Comparison of ENCODE assay signal across 17 cellular contexts in the genomic region with DNA sequence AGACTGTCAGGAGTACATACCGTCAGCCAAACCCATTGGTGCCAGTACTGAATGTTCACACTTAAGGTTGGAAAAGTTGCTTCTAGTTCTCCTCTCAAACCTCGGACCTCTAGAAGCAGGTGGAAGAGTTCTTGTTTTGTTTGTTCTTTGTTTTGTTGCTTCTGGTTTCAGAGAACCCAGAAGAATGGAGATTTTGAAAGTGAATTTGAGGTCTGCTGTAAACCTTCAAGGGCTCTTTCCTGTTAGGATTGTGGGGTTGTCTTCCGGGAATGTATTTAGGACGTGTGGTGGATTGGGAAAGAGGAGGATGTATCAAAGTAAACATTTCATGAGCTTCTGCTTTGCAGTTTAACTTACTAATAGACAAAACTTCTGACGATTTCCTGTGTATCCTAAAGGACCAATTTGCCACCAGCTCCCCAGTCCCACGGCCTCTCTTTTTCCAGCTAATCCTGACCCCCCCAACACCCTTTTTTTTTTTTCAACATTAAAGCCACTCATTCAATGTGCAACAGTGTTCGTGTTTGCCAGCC. TPM values are rescaled to one million over a fixed set of nuclear protein-coding genes. Genes with fewer than 3 reads are reported as not detected.
DNase-seq lines count a peak whose midpoint lies in the region; FAIRE-seq and TF ChIP-seq lines count a peak whose summit lies in the region.
"Had no signal": no experiment of that assay in that cellular context is flagged by ENCODE, and none has a peak within 500 bp of the region (broad histone marks: within the 10 kb centered on the region; RNA-seq: fewer than 3 reads in every experiment).

No MANE protein-coding gene starts in this region.

- H3K4me3 ChIP-seq in AG10803 (ENCODE audit: low read length) (no peak overlapping the region), fibroblast of lung (replicated peaks in 1 of 4; ENCODE audit: control extremely low read depth in 1 of 4, insufficient read depth in 1 of 4, low read depth in 3 of 4, low read length in 4 of 4) (peak overlapping the region; percentile 7 to 38 (median 10)), neural progenitor cell (no peak overlapping the region)

- H3K79me2 ChIP-seq in fibroblast of lung (ENCODE audit: control insufficient read depth, insufficient read depth, low read length) (no peaks in the 10 kb centered on the region), neural progenitor cell (ENCODE audit: low read depth) (no peaks in the 10 kb centered on the region)

- DNase-seq in AG10803 (ENCODE audit: low read depth) (peak; percentile 73), M059J (ENCODE audit: low read depth) (peak; percentile 81), fibroblast of lung (ENCODE audit: low read depth in 2 of 2) (peak in 1 of 2 donors; percentile 79), neural progenitor cell (ENCODE audit: low spot score) (no peak), DMS53 treated with DMSO at 0.1 percent for 48 hours (lab: John Stamatoyannopoulos, UW; ENCODE audit: unreplicated experiment) (no peak), GM12891 (ENCODE audit: insufficient read length, low spot score) (no peak), G401 (ENCODE audit: low spot score) (no peak)
- DNase-seq in activated T-cell treated with anti-CD3 and anti-CD28 coated beads, Interleukin-2, amount 50 U/mL, for 1 hour = no peak
- DNase-seq: activated B cell treated with CpG ODN at 0.5 μM for 24 hours; activated naive CD4-positive, alpha-beta T cell treated with anti-CD3 and anti-CD28 coated beads, Interleukin-2, amount 10 ng/mL, durations not matched to agents 7 days and 5 days; effector CD4-positive, alpha-beta T cell; foreskin melanocyte; mesendoderm; MV-4-11; nucleus accumbens had no signal

- H3K9me3 ChIP-seq in fibroblast of lung (ENCODE audit: control insufficient read depth, insufficient read depth, low read depth, low read length) (no peaks in the 10 kb centered on the region), neural progenitor cell (ENCODE audit: low read depth) (no peaks in the 10 kb centered on the region)

- TF ChIP-seq CTCF in AG10803 (conservative IDR thresholded peaks at IDR 0.05; ENCODE audit: low read length) = no peak
- no peak for TF ChIP-seq CTCF in fibroblast of lung (conservative IDR thresholded peaks at IDR 0.05 in 1 of 2, IDR thresholded peaks at IDR 0.05 in 1 of 2; ENCODE audit: low read depth in 1 of 2, low read length in 2 of 2)
- no peak for TF ChIP-seq CTCF in neural progenitor cell (IDR thresholded peaks at IDR 0.05)

- no peaks in the 10 kb centered on the region for H3K9me3 Mint-ChIP-seq in neural progenitor cell
- H3K9me3 Mint-ChIP-seq: activated B cell treated with CpG ODN at 0.5 μM for 24 hours; activated naive CD4-positive, alpha-beta T cell treated with anti-CD3 and anti-CD28 coated beads, Interleukin-2, amount 10 ng/mL, durations not matched to agents 7 days and 5 days; brain; stimulated activated memory B cell treated with anti-CD40 and anti-IgM and Interleukin-4, amounts not matched to agents 10 μg/mL and 1 μg/mL and 100 μg/mL, for 72 hours had no signal

- peaks cover 2% of the 10 kb centered on the region for H3K4me1 Mint-ChIP-seq in neural progenitor cell

- H3K4me2 ChIP-seq in fibroblast of lung (ENCODE audit: extremely low read depth, insufficient read depth, low read length) (peak overlapping the region; percentile 56), neural progenitor cell (no peak overlapping the region)

- H3K27me3 Mint-ChIP-seq in neural progenitor cell (ENCODE audit: insufficient read depth, low read depth) = no peaks in the 10 kb centered on the region
- H3K27me3 Mint-ChIP-seq: activated B cell treated with CpG ODN at 0.5 μM for 24 hours; activated naive CD4-positive, alpha-beta T cell treated with anti-CD3 and anti-CD28 coated beads, Interleukin-2, amount 10 ng/mL, durations not matched to agents 7 days and 5 days; brain; stimulated activated memory B cell treated with anti-CD40 and anti-IgM and Interleukin-4, amounts not matched to agents 10 μg/mL and 1 μg/mL and 100 μg/mL, for 72 hours had no signal

- no peaks in the 10 kb centered on the region for H3K36me3 Mint-ChIP-seq in neural progenitor cell
- H3K36me3 Mint-ChIP-seq: brain had no signal

- H3K4me1 ChIP-seq in fibroblast of lung (ENCODE audit: control insufficient read depth, extremely low read depth, insufficient read depth, low read length) (peaks cover 5% of the 10 kb centered on the region), neural progenitor cell (no peaks in the 10 kb centered on the region)

- H3K4me3 Mint-ChIP-seq in neural progenitor cell = no peak overlapping the region
- H3K4me3 Mint-ChIP-seq: activated B cell treated with CpG ODN at 0.5 μM for 24 hours; activated naive CD4-positive, alpha-beta T cell treated with anti-CD3 and anti-CD28 coated beads, Interleukin-2, amount 10 ng/mL, durations not matched to agents 7 days and 5 days; brain; stimulated activated memory B cell treated with anti-CD40 and anti-IgM and Interleukin-4, amounts not matched to agents 10 μg/mL and 1 μg/mL and 100 μg/mL, for 72 hours had no signal

- H3K27ac ChIP-seq in fibroblast of lung (ENCODE audit: insufficient read depth, low read length) (peak overlapping the region; percentile 80), neural progenitor cell (no peak overlapping the region)

- H4K20me1 ChIP-seq in fibroblast of lung (ENCODE audit: control insufficient read depth, extremely low read depth, insufficient read depth, low read length) (no peaks in the 10 kb centered on the region), neural progenitor cell (ENCODE audit: low read depth) (no peaks in the 10 kb centered on the region)

- H3K36me3 ChIP-seq in fibroblast of lung (ENCODE audit: control insufficient read depth, insufficient read depth, low read length) = no peaks in the 10 kb centered on the region
- H3K36me3 ChIP-seq in neural progenitor cell = no peaks in the 10 kb centered on the region

- H3K9ac ChIP-seq in fibroblast of lung (ENCODE audit: insufficient read depth, low read length) (peak overlapping the region; percentile 33), neural progenitor cell (no peak overlapping the region)

- no peak for FAIRE-seq in GM12891 (lab: Jason Lieb, UNC)

- H2AFZ ChIP-seq in fibroblast of lung (ENCODE audit: low read length) = peak overlapping the region; percentile 40
- H2AFZ ChIP-seq in neural progenitor cell (replicated peaks) = no peak overlapping the region

- peak overlapping the region; percentile 83 for H3K27ac Mint-ChIP-seq in neural progenitor cell
- H3K27ac Mint-ChIP-seq: activated B cell treated with CpG ODN at 0.5 μM for 24 hours; activated naive CD4-positive, alpha-beta T cell treated with anti-CD3 and anti-CD28 coated beads, Interleukin-2, amount 10 ng/mL, durations not matched to agents 7 days and 5 days; brain; stimulated activated memory B cell treated with anti-CD40 and anti-IgM and Interleukin-4, amounts not matched to agents 10 μg/mL and 1 μg/mL and 100 μg/mL, for 72 hours had no signal

- H3F3A ChIP-seq in neural progenitor cell (ENCODE audit: low read depth) = no peaks in the 10 kb centered on the region

- TF ChIP-seq POLR2A in GM12891 (IDR thresholded peaks at IDR 0.05; ENCODE audit: low read depth, low read length) = no peak

- in situ Hi-C loops in G401 (cut with HindIII; ENCODE audit: low sequenced_read_pairs) = no loop called here

- H3K27me3 ChIP-seq in fibroblast of lung (ENCODE audit: control insufficient read depth, insufficient read depth, low read length) (no peaks in the 10 kb centered on the region), neural progenitor cell (no peaks in the 10 kb centered on the region)

TF ChIP-seq in GM12891, 5 proteins besides CTCF, POLR2A, EP300 and RAD21:
- TF ChIP-seq SPI1 (IDR thresholded peaks at IDR 0.05; ENCODE audit: low read depth, low read length) = no peak
- TF ChIP-seq TAF1 (IDR thresholded peaks at IDR 0.05; ENCODE audit: low read depth, low read length) = no peak
- no peak for TF ChIP-seq PAX5 (IDR thresholded peaks at IDR 0.05; ENCODE audit: insufficient read depth, low read length, severe bottlenecking)
- no peak for TF ChIP-seq POU2F2 (IDR thresholded peaks at IDR 0.05; ENCODE audit: low read depth, low read length)
- TF ChIP-seq POLR2AphosphoS5 (IDR thresholded peaks at IDR 0.05; ENCODE audit: low read depth, low read length) = no peak

RNA-seq across cellular contexts. Expression of gene FILIP1L, which starts 50.3 kb away (rescaled TPM):
- total RNA-seq in M059J (2014; rRNA removed; shearing (Covaris generic)) = 35.1 and 43.2 TPM in 2 replicates
- total RNA-seq in fibroblast of lung (71.4 and 92.8 TPM in 2 replicates), neural progenitor cell (ENCODE audit: low replicate concordance) (0.09 and 0.15 TPM in 2 replicates)
- polyA plus RNA-seq in fibroblast of lung = 64.5 and 126 TPM in 2 replicates
- polyA plus RNA-seq in fibroblast of lung (2012) = 48.9 and 97.7 TPM in 2 replicates
- 23.0 and 39.7 TPM in 2 replicates for polyA minus RNA-seq in fibroblast of lung (ENCODE audit: low replicate concordance)
- polyA plus RNA-seq in GM12891 (2012; ENCODE audit: low read depth, missing spikeins) = 2.0 TPM
- total RNA-seq in G401 (2014; rRNA removed; shearing (Covaris generic)) = 3.7 TPM in 1 of 2 replicates, not detected in the other

Comparison
In these comparisons a context has a peak if more than half of its experiments do, and no peak if none do; other contexts are left out.
1. DNase-seq: peak in AG10803 (single experiment) and M059J (single experiment); none in neural progenitor cell (single experiment), activated T-cell treated with anti-CD3 and anti-CD28 coated beads, Interleukin-2, amount 50 U/mL, for 1 hour (single experiment), DMS53 treated with DMSO at 0.1 percent for 48 hours (single experiment), GM12891 (single experiment) and G401 (single experiment).
2. H3K4me3 ChIP-seq: peak in fibroblast of lung (4 of 4); none in AG10803 (single experiment) and neural progenitor cell (single experiment).